In genomic region chr4:75668596-75668995, GRCh38 we compare ENCODE assay signal across 2 cellular contexts.
TF ChIP-seq lines count a peak whose summit lies in the region.

No MANE protein-coding gene starts in this region.

TF ChIP-seq in H1, 55 proteins besides CTCF, POLR2A, EP300 and RAD21:
- TF ChIP-seq ATF2 (IDR thresholded peaks at IDR 0.05; ENCODE audit: low read length) (no peak), BCL11A (IDR thresholded peaks at IDR 0.05; ENCODE audit: low read depth in 2 of 2, low read length in 2 of 2) (no peak), EZH2 (IDR thresholded peaks at IDR 0.05; ENCODE audit: low read depth, low read length, severe bottlenecking) (no peak), RBBP5 (IDR thresholded peaks at IDR 0.05; ENCODE audit: borderline replicate concordance, low read depth, low read length) (no peak), KDM5A (IDR thresholded peaks at IDR 0.05; ENCODE audit: low read length) (no peak), TCF12 (IDR thresholded peaks at IDR 0.05; ENCODE audit: low read depth, low read length) (no peak), CBX5 (IDR thresholded peaks at IDR 0.05; ENCODE audit: low read depth, low read length) (no peak), SIX5 (IDR thresholded peaks at IDR 0.05; ENCODE audit: low read depth, low read length) (no peak)

TF ChIP-seq in HEK293T, 16 proteins besides CTCF, POLR2A, EP300 and RAD21:
- no peak for TF ChIP-seq FOXK2 (IDR thresholded peaks at IDR 0.05)
- TF ChIP-seq ARNT (IDR thresholded peaks at IDR 0.05) = no peak
- no peak for TF ChIP-seq FOXA1 (IDR thresholded peaks at IDR 0.05)
- no peak for TF ChIP-seq ZNF384 (IDR thresholded peaks at IDR 0.05)
- no peak for TF ChIP-seq CTBP1 (IDR thresholded peaks at IDR 0.05; ENCODE audit: borderline replicate concordance)
- no peak for TF ChIP-seq PKNOX1 (IDR thresholded peaks at IDR 0.05)
- no peak for TF ChIP-seq HDGF (IDR thresholded peaks at IDR 0.05; ENCODE audit: borderline replicate concordance)
- TF ChIP-seq NFRKB (IDR thresholded peaks at IDR 0.05) = no peak
